In the genomic region with DNA sequence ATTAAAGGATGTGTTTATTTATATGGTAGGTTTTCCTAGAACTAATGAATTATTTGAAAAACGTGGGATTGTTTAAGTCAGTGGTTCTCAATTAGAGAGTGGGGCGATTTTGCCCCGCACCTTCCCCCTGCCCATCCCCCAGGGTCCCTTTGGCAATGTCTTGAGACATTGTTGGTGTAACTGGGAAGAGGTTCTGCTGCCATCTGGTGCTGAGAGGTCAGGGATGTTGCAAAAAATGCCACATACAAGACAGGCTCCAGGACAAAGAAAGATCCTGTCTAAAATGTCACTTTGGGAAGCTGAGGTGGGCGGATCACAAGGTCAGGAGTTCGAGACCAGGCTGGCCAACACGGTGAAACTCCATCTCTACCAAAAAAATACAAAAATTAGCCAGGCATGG, we compare ENCODE assay signal across 20 cellular contexts. TPM values are rescaled to one million over a fixed set of nuclear protein-coding genes. Genes with fewer than 3 reads are reported as not detected.
DNase-seq lines count a peak whose midpoint lies in the region; ATAC-seq and TF ChIP-seq lines count a peak whose summit lies in the region.
"Had no signal": no experiment of that assay in that cellular context is flagged by ENCODE, and none has a peak within 500 bp of the region (broad histone marks: within the 10 kb centered on the region; RNA-seq: fewer than 3 reads in every experiment).

No MANE protein-coding gene starts in this region.

- no peaks in the 10 kb centered on the region for H3K4me1 ChIP-seq in lower lobe of right lung
- H3K4me1 ChIP-seq: BE2C had no signal

- CTCF ChIA-PET in GM10248 (lab: Yijun Ruan, JAX), result interaction anchor here (1.0 to 2.5 kb wide), 2 partner anchors 8 to 228 kb away, joined by 3 to 13 read pairs; no protein-coding TSS in a partner anchor

- no peaks in the 10 kb centered on the region for H3K36me3 ChIP-seq in lower lobe of right lung
- H3K36me3 ChIP-seq: BE2C had no signal

- no peaks in the 10 kb centered on the region for H3K27me3 ChIP-seq in lower lobe of right lung (ENCODE audit: low read depth)
- H3K27me3 ChIP-seq: BE2C had no signal

- H3K27ac ChIP-seq in 22Rv1, result no peak overlapping the region
- no peak overlapping the region for H3K27ac ChIP-seq in lower lobe of right lung

- DNase-seq in GM10248 (ENCODE audit: extremely low spot score) (no peak), RPMI8226 (peak; percentile 19), glomerular visceral epithelial cell (ENCODE audit: extremely low spot score) (peak; percentile 21), NCI-H1105 treated with DMSO at 0.1 percent for 48 hours (lab: John Stamatoyannopoulos, UW) (no peak), lower lobe of right lung (no peak), NCI-H187 treated with DMSO at 0.1 percent for 48 hours (lab: John Stamatoyannopoulos, UW) (no peak)
- DNase-seq: activated CD4-positive, alpha-beta T cell treated with anti-CD3 and anti-CD28 coated beads, Interleukin-2, amount 10 ng/mL, durations not matched to agents 7 days and 5 days; activated T-cell treated with anti-CD3 and anti-CD28 coated beads, Interleukin-2, amount 50 U/mL, for 72 hours; BE2C; DMS 273 treated with DMSO at 0.1 percent for 48 hours; H9; MM.1S; NCI-H2081 treated with DMSO at 0.1 percent for 48 hours; NCI-H82; Right ventricle myocardium superior; stimulated activated CD4-positive, alpha-beta T cell treated with anti-CD3 and anti-CD28 coated beads, Interleukin-15, amount 100 ng/mL, for 24 hours had no signal

- no peak overlapping the region for H3K4me3 ChIP-seq in lower lobe of right lung

- TF ChIP-seq CTCF in 22Rv1 (IDR thresholded peaks at IDR 0.05), result peak; percentile 20; the same call in 1 of the 2 replicates
- peak; percentile 30 for TF ChIP-seq CTCF in GM10248 (IDR thresholded peaks at IDR 0.05; ENCODE audit: control extremely low read depth, extremely low read depth, low read depth, missing control alignments)
- TF ChIP-seq CTCF in lower lobe of right lung (IDR thresholded peaks at IDR 0.05), result no peak

- ATAC-seq in GM18519 (IDR thresholded peaks at IDR 0.05; ENCODE audit: low FRiP score, unreplicated experiment) (no peak), lower lobe of right lung (no peak)
- ATAC-seq: activated T-cell treated with anti-CD3 and anti-CD28 coated beads, Interleukin-2, amount 50 U/mL, for 72 hours had no signal

- POLR2A ChIA-PET in GM10248 (lab: Yijun Ruan, JAX), result no interaction called here

- no peaks in the 10 kb centered on the region for H3K9me3 ChIP-seq in lower lobe of right lung
- H3K9me3 ChIP-seq: BE2C had no signal

- intact Hi-C loops in lower lobe of right lung (cut with DNase I), result no loop called here

RNA-seq across cellular contexts. Expression of a gene that starts 25.8 kb away (rescaled TPM):
- total RNA-seq in lower lobe of right lung, result 0.89 TPM
- total RNA-seq: cerebellum, H9, neural crest cell had no signal

Comparison
In these comparisons a context has a peak if more than half of its experiments do, and no peak if none do; other contexts are left out.
1. DNase-seq: peak in RPMI8226 (single experiment) and glomerular visceral epithelial cell (single experiment); none in GM10248 (single experiment), NCI-H1105 treated with DMSO at 0.1 percent for 48 hours (single experiment), lower lobe of right lung (single experiment) and NCI-H187 treated with DMSO at 0.1 percent for 48 hours (single experiment).